Comparison of ENCODE assay signal across 17 cellular contexts in genomic region chr1:94029135-94029993, GRCh38.
"Had no signal": no experiment of that assay in that cellular context is flagged by ENCODE, and none has a peak within 500 bp of the region (broad histone marks: within the 10 kb centered on the region; RNA-seq: fewer than 3 reads in every experiment).

No MANE protein-coding gene starts in this region.

- H3K27ac Mint-ChIP-seq: naive thymus-derived CD4-positive, alpha-beta T cell; nephron; stimulated activated naive B cell treated with anti-CD40 and anti-IgM and Interleukin-4, amounts not matched to agents 10 μg/mL and 1 μg/mL and 100 μg/mL, for 72 hours; stimulated activated naive CD8-positive, alpha-beta T cell treated with anti-CD3 and anti-CD28 coated beads, Interleukin-15, Interleukin-2, amounts not matched to agents 100 ng/mL and 50 ng/mL, for 24 hours had no signal

- DNase-seq: hypothalamus; islet precursor cell; left ventricle myocardium inferior; midbrain; mucosa of descending colon; naive thymus-derived CD4-positive, alpha-beta T cell; occipital lobe; right lobe of liver; stimulated activated CD4-positive, alpha-beta T cell treated with anti-CD3 and anti-CD28 coated beads, Interleukin-1b, Interleukin-23, amount 100 ng/mL, for 48 hours; stimulated activated CD4-positive, alpha-beta T cell treated with anti-CD3 and anti-CD28 coated beads, Interleukin-2, amount 100 ng/mL, for 48 hours; stimulated activated CD4-positive, alpha-beta T cell treated with anti-CD3 and anti-CD28 coated beads, Interleukin-4, amount 100 ng/mL, for 4 hours; stimulated activated CD8-positive, alpha-beta memory T cell treated with anti-CD3 and anti-CD28 coated beads, Interleukin-4, amount 100 ng/mL, for 48 hours; stimulated activated naive B cell treated with anti-CD40 and anti-IgM and Interleukin-4, amounts not matched to agents 10 μg/mL and 1 μg/mL and 100 μg/mL, for 72 hours; substantia nigra had no signal

- H3K4me3 Mint-ChIP-seq: naive thymus-derived CD4-positive, alpha-beta T cell; nephron; neural crest cell; stimulated activated naive B cell treated with anti-CD40 and anti-IgM and Interleukin-4, amounts not matched to agents 10 μg/mL and 1 μg/mL and 100 μg/mL, for 72 hours; stimulated activated naive CD8-positive, alpha-beta T cell treated with anti-CD3 and anti-CD28 coated beads, Interleukin-15, Interleukin-2, amounts not matched to agents 100 ng/mL and 50 ng/mL, for 24 hours had no signal

- ATAC-seq: mucosa of descending colon; naive thymus-derived CD4-positive, alpha-beta T cell; right lobe of liver; stimulated activated naive B cell treated with anti-CD40 and anti-IgM and Interleukin-4, amounts not matched to agents 10 μg/mL and 1 μg/mL and 100 μg/mL, for 72 hours had no signal

- H3K9me3 Mint-ChIP-seq: nephron; neural crest cell; stimulated activated naive B cell treated with anti-CD40 and anti-IgM and Interleukin-4, amounts not matched to agents 10 μg/mL and 1 μg/mL and 100 μg/mL, for 72 hours; stimulated activated naive CD8-positive, alpha-beta T cell treated with anti-CD3 and anti-CD28 coated beads, Interleukin-15, Interleukin-2, amounts not matched to agents 100 ng/mL and 50 ng/mL, for 24 hours had no signal

- H3K36me3 Mint-ChIP-seq: naive thymus-derived CD4-positive, alpha-beta T cell; stimulated activated naive B cell treated with anti-CD40 and anti-IgM and Interleukin-4, amounts not matched to agents 10 μg/mL and 1 μg/mL and 100 μg/mL, for 72 hours had no signal

- H3K4me1 Mint-ChIP-seq: nephron had no signal

- H3K27me3 Mint-ChIP-seq: stimulated activated naive CD8-positive, alpha-beta T cell treated with anti-CD3 and anti-CD28 coated beads, Interleukin-15, Interleukin-2, amounts not matched to agents 100 ng/mL and 50 ng/mL, for 24 hours had no signal
